In the genomic region with DNA sequence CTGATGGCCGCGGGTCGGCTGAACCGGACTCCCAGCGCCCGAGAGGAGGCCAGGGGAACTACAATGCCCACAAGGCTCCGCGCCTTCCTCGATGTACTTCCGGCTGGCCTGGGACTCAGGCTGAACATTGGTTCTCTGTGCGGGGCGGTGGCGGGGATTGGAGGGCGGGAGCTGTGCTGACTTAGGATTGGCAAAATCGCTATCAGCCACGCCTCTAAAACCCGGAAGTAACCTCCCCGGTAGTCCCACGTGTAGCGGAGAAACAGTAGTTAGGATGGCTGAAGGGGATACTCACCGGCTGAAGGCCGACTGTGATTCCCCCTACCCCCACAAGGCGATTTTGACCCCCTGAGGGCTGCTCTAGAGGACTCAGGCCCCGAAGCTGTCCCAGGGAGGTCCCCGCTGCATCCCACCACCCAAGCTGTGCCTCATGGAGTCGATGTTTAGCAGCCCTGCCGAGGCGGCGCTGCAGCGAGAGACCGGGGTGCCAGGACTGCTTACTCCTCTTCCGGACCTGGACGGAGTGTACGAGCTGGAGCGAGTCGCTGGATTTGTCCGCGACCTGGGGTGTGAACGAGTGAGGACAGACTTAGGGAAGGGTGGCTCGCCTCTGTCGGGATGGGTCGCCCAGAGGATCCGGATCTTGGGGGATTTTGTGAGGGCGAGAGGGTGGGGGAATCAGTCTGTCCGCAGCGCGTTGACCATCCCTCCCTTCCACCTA, we compare ENCODE assay signal across 8 cellular contexts. TPM values are rescaled to one million over a fixed set of nuclear protein-coding genes. Genes with fewer than 3 reads are reported as not detected.
DNase-seq lines count a peak whose midpoint lies in the region; ATAC-seq lines count a peak whose summit lies in the region.

A gene with protein sequence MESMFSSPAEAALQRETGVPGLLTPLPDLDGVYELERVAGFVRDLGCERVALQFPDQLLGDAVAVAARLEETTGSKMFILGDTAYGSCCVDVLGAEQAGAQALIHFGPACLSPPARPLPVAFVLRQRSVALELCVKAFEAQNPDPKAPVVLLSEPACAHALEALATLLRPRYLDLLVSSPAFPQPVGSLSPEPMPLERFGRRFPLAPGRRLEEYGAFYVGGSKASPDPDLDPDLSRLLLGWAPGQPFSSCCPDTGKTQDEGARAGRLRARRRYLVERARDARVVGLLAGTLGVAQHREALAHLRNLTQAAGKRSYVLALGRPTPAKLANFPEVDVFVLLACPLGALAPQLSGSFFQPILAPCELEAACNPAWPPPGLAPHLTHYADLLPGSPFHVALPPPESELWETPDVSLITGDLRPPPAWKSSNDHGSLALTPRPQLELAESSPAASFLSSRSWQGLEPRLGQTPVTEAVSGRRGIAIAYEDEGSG (plus strand): TSS at position 265 of the 721 bp plus-strand sequence. CDS start 166 bp downstream, at position 431.

- peak; percentile 73 for ATAC-seq in GM21526 (IDR thresholded peaks at IDR 0.05; ENCODE audit: low FRiP score, unreplicated experiment)

- DNase-seq in DMS 273 (lab: John Stamatoyannopoulos, UW; ENCODE audit: unreplicated experiment) (peak; percentile 99), OCI-M2 (lab: John Stamatoyannopoulos, UW; ENCODE audit: unreplicated experiment) (peak; percentile 54), activated T-cell treated with anti-CD3 and anti-CD28 coated beads for 4 hours (peak; percentile 93), epithelial cell of prostate (ENCODE audit: low read depth, low spot score) (peak; percentile 87), mucosa of gallbladder (ENCODE audit: low spot score) (peak; percentile 97)
- DNase-seq in stimulated activated CD8-positive, alpha-beta memory T cell treated with anti-CD3 and anti-CD28 coated beads, Interleukin-4, amount 100 ng/mL, for 4 hours (ENCODE audit: low read depth in 2 of 2, low spot score in 1 of 2) = peak; percentile 91 to 93

- peaks cover 0 to 2% (median 0%) of the 10 kb centered on the region in 3 donors for H3K9me3 Mint-ChIP-seq in IgD-negative memory B cell

- H3K4me3 Mint-ChIP-seq in IgD-negative memory B cell = peak within 1 kb of the TSS; percentile 93 to 99 (median 96)

- H3K27ac Mint-ChIP-seq in IgD-negative memory B cell = peak within 1 kb of the TSS; percentile 40 to 92 (median 63)

- no peak within 1 kb of the TSS for H3K27ac ChIP-seq in epithelial cell of prostate

- peaks cover 15 to 16% (median 16%) of the 10 kb centered on the region in 3 donors for H3K4me1 Mint-ChIP-seq in IgD-negative memory B cell

- no peaks in the 10 kb centered on the region for H3K27me3 Mint-ChIP-seq in IgD-negative memory B cell

- peaks cover 2% of the 10 kb centered on the region for H3K36me3 Mint-ChIP-seq in IgD-negative memory B cell

RNA-seq across cellular contexts. Expression of the gene that starts here (rescaled TPM):
- polyA plus RNA-seq in IgD-negative memory B cell = 38.4 TPM
- total RNA-seq in mucosa of gallbladder = 16.6 TPM
